13 cellular contexts compared by ENCODE assay signal in genomic region chr9:130215341-130216119, GRCh38. TPM values are rescaled to one million over a fixed set of nuclear protein-coding genes. Genes with fewer than 3 reads are reported as not detected.
DNase-seq lines count a peak whose midpoint lies in the region; ATAC-seq and TF ChIP-seq lines count a peak whose summit lies in the region.
"Had no signal": no experiment of that assay in that cellular context is flagged by ENCODE, and none has a peak within 500 bp of the region (broad histone marks: within the 10 kb centered on the region; RNA-seq: fewer than 3 reads in every experiment).

No MANE protein-coding gene starts in this region.

- TF ChIP-seq POLR2A in erythroblast (IDR thresholded peaks at IDR 0.05; ENCODE audit: low read length): no peak

- ATAC-seq in SK-N-SH treated with all-trans-retinoic acid at 6 μM for 48 hours: peak; percentile 8; the same call in 1 of the 3 replicates
- no peak for ATAC-seq in HG03280 (IDR thresholded peaks at IDR 0.05; ENCODE audit: unreplicated experiment)
- no peak for ATAC-seq in GM18909 (IDR thresholded peaks at IDR 0.05; ENCODE audit: poor library complexity, unreplicated experiment)

- DNase-seq in HT1080 (ENCODE audit: low read depth) (peak; percentile 85), fibroblast of gingiva (ENCODE audit: low read depth) (peak; percentile 35), retinal pigment epithelial cell (ENCODE audit: low read depth) (peak; percentile 62), erythroblast (lab: John Stamatoyannopoulos, UW) (no peak)
- DNase-seq in activated CD4-positive, alpha-beta T cell treated with anti-CD3 and anti-CD28 coated beads for 4 hours: no peak
- DNase-seq: caudate nucleus, EL, substantia nigra had no signal

- no peak for TF ChIP-seq CTCF in retinal pigment epithelial cell (conservative IDR thresholded peaks at IDR 0.05; ENCODE audit: low read depth, low read length)

- H3K4me3 ChIP-seq in retinal pigment epithelial cell (ENCODE audit: low read length): no peak overlapping the region
- H3K4me3 ChIP-seq: SJSA1 had no signal

TF ChIP-seq in SK-N-SH treated with all-trans-retinoic acid at 6 μM for 48 hours, 23 proteins besides CTCF, POLR2A, EP300 and RAD21:
- TF ChIP-seq ISL1 (CRISPR knock-in tag; IDR thresholded peaks at IDR 0.05): no peak
- TF ChIP-seq SNAI2 (CRISPR knock-in tag; IDR thresholded peaks at IDR 0.05): no peak
- no peak for TF ChIP-seq TOX (CRISPR knock-in tag; IDR thresholded peaks at IDR 0.05; ENCODE audit: borderline replicate concordance)
- TF ChIP-seq PATZ1 (CRISPR knock-in tag; IDR thresholded peaks at IDR 0.05; ENCODE audit: borderline replicate concordance): no peak
- no peak for TF ChIP-seq ESRRG (CRISPR knock-in tag; IDR thresholded peaks at IDR 0.05)
- no peak for TF ChIP-seq TSHZ2 (CRISPR knock-in tag; IDR thresholded peaks at IDR 0.05)
- no peak for TF ChIP-seq ZNF8 (CRISPR knock-in tag; IDR thresholded peaks at IDR 0.05)
- TF ChIP-seq CSRNP3 (CRISPR knock-in tag; IDR thresholded peaks at IDR 0.05): no peak
- TF ChIP-seq BACH2 (CRISPR knock-in tag; IDR thresholded peaks at IDR 0.05; ENCODE audit: borderline replicate concordance): no peak
- no peak for TF ChIP-seq CREB5 (CRISPR knock-in tag; IDR thresholded peaks at IDR 0.05; ENCODE audit: low read depth)
- no peak for TF ChIP-seq ZC3H10 (CRISPR knock-in tag; IDR thresholded peaks at IDR 0.05)

RNA-seq across cellular contexts. Expression of gene NCS1, which starts 43.3 kb away (rescaled TPM):
- total RNA-seq in HT1080 (2014; rRNA removed; shearing (Covaris generic)): 66.9 and 76.3 TPM in 2 replicates
- 64.5 and 68.9 TPM in 2 replicates for polyA plus RNA-seq in HT1080 (2015; cell fraction: cytosol; rRNA removed)
- polyA plus RNA-seq in HT1080 (2015; cell fraction: nucleus; rRNA removed): 31.4 and 36.6 TPM in 2 replicates

RNA-seq across cellular contexts. Expression of gene HMCN2, which starts 50.0 kb away (rescaled TPM):
- total RNA-seq in HT1080 (2014; rRNA removed; shearing (Covaris generic)): 0.23 and 0.48 TPM in 2 replicates
- polyA plus RNA-seq in HT1080 (2015; cell fraction: cytosol; rRNA removed): 0.67 and 0.72 TPM in 2 replicates
- 1.5 TPM in 2 replicates for polyA plus RNA-seq in HT1080 (2015; cell fraction: nucleus; rRNA removed)
- total RNA-seq: activated CD8-positive, alpha-beta memory T cell treated with anti-CD3 and anti-CD28 coated beads for 36 hours had no signal

Comparison
In these comparisons a context has a peak if more than half of its experiments do, and no peak if none do; other contexts are left out.
1. DNase-seq: peak in HT1080 (single experiment), fibroblast of gingiva (single experiment) and retinal pigment epithelial cell (single experiment); none in erythroblast (0 of 2) and activated CD4-positive, alpha-beta T cell treated with anti-CD3 and anti-CD28 coated beads for 4 hours (0 of 2).